8 cellular contexts compared by ENCODE assay signal in the genomic region with DNA sequence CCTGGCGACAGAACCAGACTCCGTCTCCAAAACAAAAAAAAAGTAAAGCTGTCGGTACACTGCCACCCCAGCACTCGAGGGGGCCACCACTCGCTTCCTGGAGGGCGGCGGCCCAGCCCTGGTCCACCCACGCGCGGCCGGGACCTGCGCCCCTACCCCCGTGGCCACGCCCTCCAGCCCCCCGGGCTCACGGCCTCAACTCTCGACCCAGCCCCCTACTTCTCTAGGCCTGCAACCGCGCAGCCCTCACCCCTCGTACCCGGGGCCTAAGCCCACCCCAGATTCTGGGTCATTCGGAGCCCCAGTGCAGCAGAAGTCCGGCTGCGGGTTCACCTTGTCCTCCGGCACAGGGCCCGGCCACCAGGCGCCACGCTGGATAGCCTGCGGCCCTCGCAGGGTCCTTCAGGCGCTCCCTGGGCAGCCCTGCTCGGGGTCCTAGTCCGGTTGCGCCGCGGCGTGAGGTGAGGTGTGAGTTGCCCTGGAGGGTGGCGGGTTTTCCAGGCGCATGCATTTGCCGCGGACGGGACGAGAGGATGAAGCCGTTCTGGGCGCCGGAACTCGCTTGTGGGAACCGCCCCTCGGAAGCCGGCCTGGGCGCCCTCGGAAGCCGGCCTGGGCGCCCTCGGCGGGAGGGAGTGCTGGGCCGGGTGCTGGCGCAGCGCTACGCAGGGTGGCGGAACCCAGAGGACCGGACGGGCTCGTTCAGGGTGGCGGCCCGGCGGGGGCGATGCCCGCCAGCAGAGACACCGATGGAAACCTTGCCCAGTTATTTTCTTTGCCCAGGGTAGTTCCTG. TPM values are rescaled to one million over a fixed set of nuclear protein-coding genes. Genes with fewer than 3 reads are reported as not detected.
DNase-seq lines count a peak whose midpoint lies in the region; ATAC-seq, FAIRE-seq and TF ChIP-seq lines count a peak whose summit lies in the region.

Gene NME6, minus strand, starts transcription at position 348 of the 794 bp plus-strand sequence.

- peak within 1 kb of the TSS; percentile 87 for H3K4me3 ChIP-seq in colonic mucosa

- H3K27ac ChIP-seq in colonic mucosa: peak within 1 kb of the TSS; percentile 95

- peaks cover 31% of the 10 kb centered on the region for H3K36me3 Mint-ChIP-seq in activated CD4-positive, alpha-beta T cell treated with anti-CD3 and anti-CD28 coated beads, Interleukin-2, amount 10 ng/mL, durations not matched to agents 24 days and 14 days (ENCODE audit: low read depth)

- H3K36me3 ChIP-seq in colonic mucosa: no peaks in the 10 kb centered on the region

- H3K9me3 ChIP-seq in colonic mucosa: no peaks in the 10 kb centered on the region

- ATAC-seq in HG03469 (IDR thresholded peaks at IDR 0.05; ENCODE audit: unreplicated experiment): peak; percentile 45
- peak; percentile 97 for ATAC-seq in left colon

- H3K27me3 ChIP-seq in colonic mucosa: no peaks in the 10 kb centered on the region

- intact Hi-C loops in activated CD4-positive, alpha-beta T cell treated with anti-CD3 and anti-CD28 coated beads, Interleukin-2, amount 10 ng/mL, durations not matched to agents 24 days and 14 days (cut with micrococcal nuclease): loop anchor here (1.0 to 10.0 kb wide), 6 partner anchors 32 to 416 kb away; partner anchors contain the start of genes CDC25A, IP6K2, SLC26A6 and ZNF589
- intact Hi-C loops in colonic mucosa (cut with DNase I): no loop called here
- intact Hi-C loops in left colon (cut with DNase I, micrococcal nuclease): no loop called here

- H3K27ac Mint-ChIP-seq in activated CD4-positive, alpha-beta T cell treated with anti-CD3 and anti-CD28 coated beads, Interleukin-2, amount 10 ng/mL, durations not matched to agents 24 days and 14 days: peak within 1 kb of the TSS; percentile 99

- peak within 1 kb of the TSS; percentile 96 for H3K4me3 Mint-ChIP-seq in activated CD4-positive, alpha-beta T cell treated with anti-CD3 and anti-CD28 coated beads, Interleukin-2, amount 10 ng/mL, durations not matched to agents 24 days and 14 days

- peaks cover 7% of the 10 kb centered on the region for H3K4me1 ChIP-seq in colonic mucosa

- FAIRE-seq in GM19239 (lab: Jason Lieb, UNC): no peak

- no peak for TF ChIP-seq CTCF in colonic mucosa (IDR thresholded peaks at IDR 0.05)

- H3K4me1 Mint-ChIP-seq in activated CD4-positive, alpha-beta T cell treated with anti-CD3 and anti-CD28 coated beads, Interleukin-2, amount 10 ng/mL, durations not matched to agents 24 days and 14 days: peaks cover 23% of the 10 kb centered on the region

- DNase-seq in AG20443 (ENCODE audit: low spot score) (peak; percentile 97), GM19239 (ENCODE audit: insufficient read length, low spot score) (peak; percentile 82), NCI-H526 treated with DMSO at 0.1 percent for 48 hours (lab: John Stamatoyannopoulos, UW) (peak; percentile 72), colonic mucosa (peak; percentile 94), left colon (peak; percentile 92 to 96)
- DNase-seq in activated CD4-positive, alpha-beta T cell treated with anti-CD3 and anti-CD28 coated beads, Interleukin-2, amount 10 ng/mL, durations not matched to agents 24 days and 14 days: peak; percentile 97
- peak; percentile 85 to 94 for DNase-seq in stimulated activated CD4-positive, alpha-beta T cell treated with anti-CD3 and anti-CD28 coated beads, Interleukin-1b, Interleukin-23, amount 100 ng/mL, for 4 hours (ENCODE audit: low read depth in 2 of 2)

- H3K9me3 Mint-ChIP-seq in activated CD4-positive, alpha-beta T cell treated with anti-CD3 and anti-CD28 coated beads, Interleukin-2, amount 10 ng/mL, durations not matched to agents 24 days and 14 days: no peaks in the 10 kb centered on the region

- peaks cover 14% of the 10 kb centered on the region for H3K27me3 Mint-ChIP-seq in activated CD4-positive, alpha-beta T cell treated with anti-CD3 and anti-CD28 coated beads, Interleukin-2, amount 10 ng/mL, durations not matched to agents 24 days and 14 days

- H3K9ac ChIP-seq in colonic mucosa (ENCODE audit: low read depth in 2 of 2, low read length in 2 of 2): peak within 1 kb of the TSS; percentile 89 to 90

RNA-seq across cellular contexts. Expression of gene NME6, which starts in this region (rescaled TPM):
- 32.8 and 37.8 TPM in 2 replicates for total RNA-seq in activated CD4-positive, alpha-beta T cell treated with anti-CD3 and anti-CD28 coated beads, Interleukin-2, amount 10 ng/mL, durations not matched to agents 24 days and 14 days
- total RNA-seq in colonic mucosa: 10 to 100 TPM; 23.1 to 34.9 TPM
- total RNA-seq in left colon: 10 to 100 TPM; 22.4 to 33.5 TPM

Comparison
In these comparisons a context has a peak if more than half of its experiments do, and no peak if none do; other contexts are left out.
1. Peak in every context shown above with its lines: DNase-seq, ATAC-seq, H3K4me3 ChIP-seq and H3K27ac ChIP-seq.